ENCODE assay signal across 4 cellular contexts in genomic region chr14:77416098-77416497, GRCh38. TPM values are rescaled to one million over a fixed set of nuclear protein-coding genes. Genes with fewer than 3 reads are reported as not detected.
"Had no signal": no experiment of that assay in that cellular context is flagged by ENCODE, and none has a peak within 500 bp of the region (broad histone marks: within the 10 kb centered on the region; RNA-seq: fewer than 3 reads in every experiment).

No MANE protein-coding gene starts in this region.

RNA-seq across cellular contexts. Expression of gene NOXRED1, which starts 7.2 kb away (rescaled TPM):
- total RNA-seq: ascending aorta, cardiac septum had no signal
- polyA plus RNA-seq: cardiac muscle cell had no signal

RNA-seq across cellular contexts. Expression of gene SAMD15, which starts 38.9 kb away (rescaled TPM):
- total RNA-seq: activated naive CD8-positive, alpha-beta T cell treated with anti-CD3 and anti-CD28 coated beads, Interleukin-2, amount 10 ng/mL, durations not matched to agents 7 days and 5 days; ascending aorta had no signal
